2 cellular contexts compared by ENCODE assay signal in genomic region chr6:167127785-167128531, GRCh38.
TF ChIP-seq lines count a peak whose summit lies in the region.

No MANE protein-coding gene starts in this region.

TF ChIP-seq in HepG2, 621 proteins besides CTCF, POLR2A, EP300 and RAD21:
- TF ChIP-seq ZNF543 (CRISPR knock-in tag; IDR thresholded peaks at IDR 0.05): peak; percentile 98
- TF ChIP-seq ZNF451 (CRISPR knock-in tag; IDR thresholded peaks at IDR 0.05): no peak
- TF ChIP-seq ZNF260 (CRISPR knock-in tag; IDR thresholded peaks at IDR 0.05; ENCODE audit: borderline replicate concordance, low read depth): no peak
- TF ChIP-seq ZNF232 (CRISPR knock-in tag; IDR thresholded peaks at IDR 0.05; ENCODE audit: borderline replicate concordance): no peak
- no peak for TF ChIP-seq MEF2D (CRISPR knock-in tag; IDR thresholded peaks at IDR 0.05)
- no peak for TF ChIP-seq ZNF567 (CRISPR knock-in tag; IDR thresholded peaks at IDR 0.05; ENCODE audit: borderline replicate concordance)
- TF ChIP-seq NFATC3 (CRISPR knock-in tag; IDR thresholded peaks at IDR 0.05): no peak
- TF ChIP-seq ZBTB7A (CRISPR knock-in tag; IDR thresholded peaks at IDR 0.05): 0 out of 2 replicates have a peak, but pooled peaks have one; percentile 27
- no peak for TF ChIP-seq MAFF (IDR thresholded peaks at IDR 0.05; ENCODE audit: low read depth, low read length)
- no peak for TF ChIP-seq PLRG1 (conservative IDR thresholded peaks at IDR 0.05)
- no peak for TF ChIP-seq PBX2 (CRISPR knock-in tag; IDR thresholded peaks at IDR 0.05)
- TF ChIP-seq GABPB1 (CRISPR knock-in tag; IDR thresholded peaks at IDR 0.05): no peak
- TF ChIP-seq KDM5B (CRISPR knock-in tag; IDR thresholded peaks at IDR 0.05; ENCODE audit: borderline replicate concordance): no peak
- TF ChIP-seq FOXA3 (CRISPR knock-in tag; IDR thresholded peaks at IDR 0.05): peak; percentile 30; the same call in 1 of the 2 replicates
- no peak for TF ChIP-seq ISX (CRISPR knock-in tag; conservative IDR thresholded peaks at IDR 0.05)
- no peak for TF ChIP-seq ATF1 (CRISPR knock-in tag; IDR thresholded peaks at IDR 0.05)
- TF ChIP-seq SALL1 (CRISPR knock-in tag; IDR thresholded peaks at IDR 0.05): 0 out of 2 replicates have a peak, but pooled peaks have one; percentile 16
- TF ChIP-seq, protein P1, sequence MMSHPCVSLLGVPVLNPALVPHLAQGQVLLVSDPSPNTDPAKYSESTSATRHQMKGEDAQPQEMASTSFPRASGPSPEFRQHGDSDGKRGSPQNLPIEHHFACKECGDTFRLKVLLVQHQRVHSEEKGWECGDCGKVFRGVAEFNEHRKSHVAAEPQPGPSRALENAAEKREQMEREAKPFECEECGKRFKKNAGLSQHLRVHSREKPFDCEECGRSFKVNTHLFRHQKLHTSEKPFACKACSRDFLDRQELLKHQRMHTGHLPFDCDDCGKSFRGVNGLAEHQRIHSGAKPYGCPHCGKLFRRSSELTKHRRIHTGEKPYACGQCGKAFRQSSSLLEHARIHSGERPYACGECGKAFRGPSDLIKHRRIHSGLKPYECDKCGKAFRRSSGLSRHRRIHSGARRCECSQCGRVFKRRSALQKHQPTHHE (CRISPR knock-in tag; IDR thresholded peaks at IDR 0.05; ENCODE audit: borderline replicate concordance): no peak
- TF ChIP-seq KMT2B (CRISPR knock-in tag; IDR thresholded peaks at IDR 0.05): no peak
- TF ChIP-seq ZNF687 (CRISPR knock-in tag; IDR thresholded peaks at IDR 0.05): peak; percentile 35
- no peak for TF ChIP-seq ZNF839 (CRISPR knock-in tag; IDR thresholded peaks at IDR 0.05; ENCODE audit: borderline replicate concordance)
- no peak for TF ChIP-seq SNRNP70 (IDR thresholded peaks at IDR 0.05; ENCODE audit: low read depth, low read length)
- no peak for TF ChIP-seq ZNF850 (CRISPR knock-in tag; conservative IDR thresholded peaks at IDR 0.05)
- TF ChIP-seq RBFOX2 (IDR thresholded peaks at IDR 0.05; ENCODE audit: low read depth, low read length): no peak
- TF ChIP-seq KDM6A (CRISPR knock-in tag; IDR thresholded peaks at IDR 0.05; ENCODE audit: low read depth): no peak
- no peak for TF ChIP-seq RBM22 (optimal IDR thresholded peaks at IDR 0.05; ENCODE audit: low read length)
- no peak for TF ChIP-seq ZBTB49 (CRISPR knock-in tag; IDR thresholded peaks at IDR 0.05; ENCODE audit: borderline replicate concordance)
- TF ChIP-seq CHCHD3 (CRISPR knock-in tag; IDR thresholded peaks at IDR 0.05): no peak

TF ChIP-seq in GM12878, 131 proteins besides CTCF, POLR2A, EP300 and RAD21 (continues in another document):
- TF ChIP-seq HDGF (IDR thresholded peaks at IDR 0.05) (no peak), RUNX3 (IDR thresholded peaks at IDR 0.05; ENCODE audit: low read length) (no peak), CEBPZ (IDR thresholded peaks at IDR 0.05; ENCODE audit: low read depth, low read length) (no peak), CBX5 (IDR thresholded peaks at IDR 0.05; ENCODE audit: low read depth) (no peak), SMARCA5 (IDR thresholded peaks at IDR 0.05) (no peak), CBX3 (IDR thresholded peaks at IDR 0.05; ENCODE audit: borderline replicate concordance, low read depth) (no peak), ZBTB33 (IDR thresholded peaks at IDR 0.05) (no peak), ZBED1 (IDR thresholded peaks at IDR 0.05; ENCODE audit: borderline replicate concordance) (no peak), ZNF687 (IDR thresholded peaks at IDR 0.05) (peak; percentile 75), TARDBP (IDR thresholded peaks at IDR 0.05; ENCODE audit: borderline replicate concordance) (no peak), GATAD2B (conservative IDR thresholded peaks at IDR 0.05; ENCODE audit: low read depth) (peak; percentile 37; the same call in 1 of the 2 replicates), NBN (IDR thresholded peaks at IDR 0.05) (no peak), MEF2A (IDR thresholded peaks at IDR 0.05; ENCODE audit: insufficient read depth, low read depth, low read length) (no peak), BACH1 (IDR thresholded peaks at IDR 0.05; ENCODE audit: borderline replicate concordance) (no peak), ZNF207 (IDR thresholded peaks at IDR 0.05; ENCODE audit: borderline replicate concordance) (no peak), LARP7 (IDR thresholded peaks at IDR 0.05) (peak; percentile 26; the same call in 1 of the 2 replicates), ZNF274 (IDR thresholded peaks at IDR 0.05; ENCODE audit: insufficient read depth, insufficient read length) (no peak), SUZ12 (IDR thresholded peaks at IDR 0.05; ENCODE audit: unreplicated experiment) (no peak), YY1 (IDR thresholded peaks at IDR 0.05; ENCODE audit: low read depth, low read length) (no peak), ATF2 (IDR thresholded peaks at IDR 0.05; ENCODE audit: low read length) (no peak), BMI1 (IDR thresholded peaks at IDR 0.05; ENCODE audit: borderline replicate concordance) (no peak), MTA2 (IDR thresholded peaks at IDR 0.05; ENCODE audit: low read depth) (no peak)
- TF ChIP-seq, protein P2, sequence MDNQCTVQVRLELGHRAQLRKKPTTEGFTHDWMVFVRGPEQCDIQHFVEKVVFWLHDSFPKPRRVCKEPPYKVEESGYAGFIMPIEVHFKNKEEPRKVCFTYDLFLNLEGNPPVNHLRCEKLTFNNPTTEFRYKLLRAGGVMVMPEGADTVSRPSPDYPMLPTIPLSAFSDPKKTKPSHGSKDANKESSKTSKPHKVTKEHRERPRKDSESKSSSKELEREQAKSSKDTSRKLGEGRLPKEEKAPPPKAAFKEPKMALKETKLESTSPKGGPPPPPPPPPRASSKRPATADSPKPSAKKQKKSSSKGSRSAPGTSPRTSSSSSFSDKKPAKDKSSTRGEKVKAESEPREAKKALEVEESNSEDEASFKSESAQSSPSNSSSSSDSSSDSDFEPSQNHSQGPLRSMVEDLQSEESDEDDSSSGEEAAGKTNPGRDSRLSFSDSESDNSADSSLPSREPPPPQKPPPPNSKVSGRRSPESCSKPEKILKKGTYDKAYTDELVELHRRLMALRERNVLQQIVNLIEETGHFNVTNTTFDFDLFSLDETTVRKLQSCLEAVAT (IDR thresholded peaks at IDR 0.05): peak; percentile 51; the same call in 1 of the 2 replicates
- TF ChIP-seq, protein P3, sequence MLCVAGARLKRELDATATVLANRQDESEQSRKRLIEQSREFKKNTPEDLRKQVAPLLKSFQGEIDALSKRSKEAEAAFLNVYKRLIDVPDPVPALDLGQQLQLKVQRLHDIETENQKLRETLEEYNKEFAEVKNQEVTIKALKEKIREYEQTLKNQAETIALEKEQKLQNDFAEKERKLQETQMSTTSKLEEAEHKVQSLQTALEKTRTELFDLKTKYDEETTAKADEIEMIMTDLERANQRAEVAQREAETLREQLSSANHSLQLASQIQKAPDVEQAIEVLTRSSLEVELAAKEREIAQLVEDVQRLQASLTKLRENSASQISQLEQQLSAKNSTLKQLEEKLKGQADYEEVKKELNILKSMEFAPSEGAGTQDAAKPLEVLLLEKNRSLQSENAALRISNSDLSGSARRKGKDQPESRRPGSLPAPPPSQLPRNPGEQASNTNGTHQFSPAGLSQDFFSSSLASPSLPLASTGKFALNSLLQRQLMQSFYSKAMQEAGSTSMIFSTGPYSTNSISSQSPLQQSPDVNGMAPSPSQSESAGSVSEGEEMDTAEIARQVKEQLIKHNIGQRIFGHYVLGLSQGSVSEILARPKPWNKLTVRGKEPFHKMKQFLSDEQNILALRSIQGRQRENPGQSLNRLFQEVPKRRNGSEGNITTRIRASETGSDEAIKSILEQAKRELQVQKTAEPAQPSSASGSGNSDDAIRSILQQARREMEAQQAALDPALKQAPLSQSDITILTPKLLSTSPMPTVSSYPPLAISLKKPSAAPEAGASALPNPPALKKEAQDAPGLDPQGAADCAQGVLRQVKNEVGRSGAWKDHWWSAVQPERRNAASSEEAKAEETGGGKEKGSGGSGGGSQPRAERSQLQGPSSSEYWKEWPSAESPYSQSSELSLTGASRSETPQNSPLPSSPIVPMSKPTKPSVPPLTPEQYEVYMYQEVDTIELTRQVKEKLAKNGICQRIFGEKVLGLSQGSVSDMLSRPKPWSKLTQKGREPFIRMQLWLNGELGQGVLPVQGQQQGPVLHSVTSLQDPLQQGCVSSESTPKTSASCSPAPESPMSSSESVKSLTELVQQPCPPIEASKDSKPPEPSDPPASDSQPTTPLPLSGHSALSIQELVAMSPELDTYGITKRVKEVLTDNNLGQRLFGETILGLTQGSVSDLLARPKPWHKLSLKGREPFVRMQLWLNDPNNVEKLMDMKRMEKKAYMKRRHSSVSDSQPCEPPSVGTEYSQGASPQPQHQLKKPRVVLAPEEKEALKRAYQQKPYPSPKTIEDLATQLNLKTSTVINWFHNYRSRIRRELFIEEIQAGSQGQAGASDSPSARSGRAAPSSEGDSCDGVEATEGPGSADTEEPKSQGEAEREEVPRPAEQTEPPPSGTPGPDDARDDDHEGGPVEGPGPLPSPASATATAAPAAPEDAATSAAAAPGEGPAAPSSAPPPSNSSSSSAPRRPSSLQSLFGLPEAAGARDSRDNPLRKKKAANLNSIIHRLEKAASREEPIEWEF (IDR thresholded peaks at IDR 0.05; ENCODE audit: insufficient replicate concordance, low read depth, low read length): no peak
- TF ChIP-seq, protein P4, sequence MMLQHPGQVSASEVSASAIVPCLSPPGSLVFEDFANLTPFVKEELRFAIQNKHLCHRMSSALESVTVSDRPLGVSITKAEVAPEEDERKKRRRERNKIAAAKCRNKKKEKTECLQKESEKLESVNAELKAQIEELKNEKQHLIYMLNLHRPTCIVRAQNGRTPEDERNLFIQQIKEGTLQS (IDR thresholded peaks at IDR 0.05; ENCODE audit: borderline replicate concordance, extremely low read depth, low read depth, low read length): no peak
